ENCODE assay signal across 11 cellular contexts in the genomic region with DNA sequence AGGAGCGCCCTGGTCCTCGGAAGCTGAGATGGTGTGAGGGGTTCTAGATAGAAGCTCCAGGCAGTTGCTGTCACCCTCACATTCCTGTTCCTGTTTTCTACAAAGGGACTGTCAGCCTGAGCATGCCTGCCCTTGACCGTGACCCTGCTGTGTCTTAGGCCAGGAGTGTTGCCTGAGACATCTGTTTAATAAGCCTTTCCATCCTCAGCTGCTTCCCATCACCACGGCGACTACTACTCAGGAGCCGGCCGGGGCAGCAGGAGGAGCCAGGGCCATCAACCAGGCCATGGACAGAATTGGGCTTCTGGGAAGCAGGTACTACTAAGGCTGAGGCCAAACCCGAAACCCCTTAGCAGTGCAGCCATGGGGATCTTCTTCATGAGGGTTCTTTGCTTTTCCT.
"Had no signal": no experiment of that assay in that cellular context is flagged by ENCODE, and none has a peak within 500 bp of the region (broad histone marks: within the 10 kb centered on the region; RNA-seq: fewer than 3 reads in every experiment).

No MANE protein-coding gene starts in this region.

- H3K27me3 ChIP-seq: foreskin keratinocyte, left lung had no signal

- H3K4me3 ChIP-seq: left lung, smooth muscle cell had no signal

- H3K27ac Mint-ChIP-seq: activated naive CD8-positive, alpha-beta T cell; naive B cell; progenitor cell of endocrine pancreas; T-helper 1 cell treated with Interleukin-12 subunit alpha and Interleukin-12 subunit beta and Interleukin-4 antibody, amounts not matched to agents 30 μg/mL and 1 μg/mL, for 36 hours had no signal

- H3K4me2 ChIP-seq: smooth muscle cell had no signal

- H3K4me1 Mint-ChIP-seq: naive B cell; stimulated activated effector memory CD8-positive, alpha-beta T cell treated with anti-CD3 and anti-CD28 coated beads, Interleukin-12 subunit alpha, Interleukin-12 subunit beta, amount 100 ng/mL, for 72 hours had no signal

- H3K4me3 Mint-ChIP-seq: activated naive CD8-positive, alpha-beta T cell; naive B cell; neural crest cell; stimulated activated effector memory CD8-positive, alpha-beta T cell treated with anti-CD3 and anti-CD28 coated beads, Interleukin-12 subunit alpha, Interleukin-12 subunit beta, amount 100 ng/mL, for 72 hours; T-helper 1 cell treated with Interleukin-12 subunit alpha and Interleukin-12 subunit beta and Interleukin-4 antibody, amounts not matched to agents 30 μg/mL and 1 μg/mL, for 36 hours had no signal

- H3K9me3 ChIP-seq: left lung had no signal

- DNase-seq: foreskin keratinocyte; naive B cell; right cardiac atrium; stimulated activated CD4-positive, alpha-beta T cell treated with anti-CD3 and anti-CD28 coated beads, Interleukin-4, amount 100 ng/mL, for 24 hours had no signal

- H3K9me3 Mint-ChIP-seq: neural crest cell; stimulated activated effector memory CD8-positive, alpha-beta T cell treated with anti-CD3 and anti-CD28 coated beads, Interleukin-12 subunit alpha, Interleukin-12 subunit beta, amount 100 ng/mL, for 72 hours; T-helper 1 cell treated with Interleukin-12 subunit alpha and Interleukin-12 subunit beta and Interleukin-4 antibody, amounts not matched to agents 30 μg/mL and 1 μg/mL, for 36 hours had no signal

- H3K27ac ChIP-seq: foreskin keratinocyte, left lung had no signal

- H3K27me3 Mint-ChIP-seq: activated naive CD8-positive, alpha-beta T cell; naive B cell; progenitor cell of endocrine pancreas had no signal

- H3K4me1 ChIP-seq: foreskin keratinocyte, left lung had no signal
